10 cellular contexts compared by ENCODE assay signal in the genomic region with DNA sequence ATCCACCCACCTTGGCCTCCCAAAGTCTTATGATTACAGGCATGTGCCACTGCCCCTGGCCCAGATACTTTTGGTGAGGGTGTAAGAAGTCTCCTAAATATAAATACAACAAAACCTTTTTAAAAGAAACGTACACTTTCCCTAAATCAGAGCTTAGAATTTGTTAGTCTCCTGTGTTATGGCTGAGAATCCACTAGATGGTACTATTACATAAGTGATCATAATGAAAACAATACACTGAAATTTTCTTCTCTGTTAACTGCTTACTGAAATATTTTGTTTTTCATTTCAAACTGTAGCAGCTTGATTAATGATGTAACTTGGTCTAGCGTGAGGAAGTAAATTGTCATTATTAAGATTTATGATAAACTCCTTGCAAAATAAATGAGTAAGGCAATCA.
DNase-seq lines count a peak whose midpoint lies in the region; ATAC-seq, FAIRE-seq and TF ChIP-seq lines count a peak whose summit lies in the region.
"Had no signal": no experiment of that assay in that cellular context is flagged by ENCODE, and none has a peak within 500 bp of the region (broad histone marks: within the 10 kb centered on the region; RNA-seq: fewer than 3 reads in every experiment).

No MANE protein-coding gene starts in this region.

- CTCF ChIA-PET in GM12878 (lab: Yijun Ruan, JAX): interaction anchor here (0.6 to 1.9 kb wide), 15 partner anchors 26 to 1755 kb away, joined by 3 to 11 read pairs (median 3); no protein-coding TSS in a partner anchor

- DNase-seq in DMS53 treated with DMSO at 0.1 percent for 48 hours (lab: John Stamatoyannopoulos, UW; ENCODE audit: unreplicated experiment) (peak; percentile 2), HTR-8/SVneo (ENCODE audit: insufficient read length, low spot score) (peak; percentile 18), GM12878 (ENCODE audit: low read depth, low spot score) (no peak), lung microvascular endothelial cell (ENCODE audit: low read depth in 2 of 2) (peak; percentile 41 to 55), GM19239 (ENCODE audit: insufficient read length, low spot score) (no peak)
- no peak for DNase-seq in effector CD8-positive, alpha-beta T cell (lab: John Stamatoyannopoulos, UW)

- no peak for TF ChIP-seq POLR2A in GM12878 (IDR thresholded peaks at IDR 0.05; ENCODE audit: low read depth, low read length)

- FAIRE-seq in HTR-8/SVneo (lab: Jason Lieb, UNC) (no peak), GM12878 (lab: Jason Lieb, UNC) (no peak), GM19239 (lab: Jason Lieb, UNC) (no peak)

- TF ChIP-seq CTCF in GM12878 (IDR thresholded peaks at IDR 0.05 in 2 of 3, conservative IDR thresholded peaks at IDR 0.05 in 1 of 3; ENCODE audit: control insufficient read depth in 2 of 3, extremely low read depth in 1 of 3, insufficient read depth in 1 of 3, low read depth in 3 of 3, low read length in 3 of 3): peak in 2 of 3 experiments; percentile 18 to 44; a peak in 4 of 6 replicates

- in situ Hi-C loops in GM12878 (cut with MboI): no loop called here

- no peak overlapping the region for H2AFZ ChIP-seq in GM12878 (ENCODE audit: control insufficient read depth, low read depth, low read length)

- POLR2A ChIA-PET in GM12878 (lab: Charles Lee): no interaction called here

- intact Hi-C loops in GM12878 (cut with micrococcal nuclease; ENCODE audit: unreplicated experiment): loop anchor here (1.0 to 10.0 kb wide), 4 partner anchors 421 to 1736 kb away; no protein-coding TSS in a partner anchor

- 0% methylated on average over 2 of the region's 2 CpGs for WGBS in GM12878 (ENCODE audit: insufficient coverage, insufficient replicate concordance, low lambda C conversion rate, missing lambda C conversion rate)

- H3K4me2 ChIP-seq in GM12878 (ENCODE audit: control insufficient read depth, insufficient read depth): no peak overlapping the region

- peak; percentile 51 for ATAC-seq in GM12878
- no peak for ATAC-seq in HG03196 (IDR thresholded peaks at IDR 0.05; ENCODE audit: unreplicated experiment)
- no peak for ATAC-seq in esophagus mucosa
- ATAC-seq: sciatic nerve had no signal

- no TSS peak for BruUV-seq in GM12878 (replicated peaks; lab: Mats Ljungman, UMichigan)

- no peaks in the 10 kb centered on the region for H4K20me1 ChIP-seq in GM12878 (ENCODE audit: control insufficient read depth, insufficient read depth)

- RAD21 ChIA-PET in GM12878 (lab: Charles Lee; ENCODE audit: unreplicated experiment): interaction anchor here (0.7 to 1.9 kb wide), 5 partner anchors 32 to 1755 kb away, joined by 3 to 10 read pairs (median 4); no protein-coding TSS in a partner anchor

- TF ChIP-seq EP300 in GM12878 (IDR thresholded peaks at IDR 0.05; ENCODE audit: borderline replicate concordance in 1 of 2, control insufficient read depth in 1 of 2, low read depth in 2 of 2, low read length in 2 of 2): no peak

- TF ChIP-seq RAD21 in GM12878 (IDR thresholded peaks at IDR 0.05; ENCODE audit: insufficient read depth, low read depth, low read length): peak; percentile 57; the same call in 1 of the 2 replicates

- no peaks in the 10 kb centered on the region for H3K79me2 ChIP-seq in GM12878 (ENCODE audit: control insufficient read depth, insufficient read depth, low read length)

- H3K36me3 ChIP-seq in GM12878 (ENCODE audit: control insufficient read depth in 2 of 2, insufficient read depth in 2 of 2, low read length in 1 of 2): no peaks in the 10 kb centered on the region
- H3K36me3 ChIP-seq: vagina had no signal

- SMC1A ChIA-PET in GM12878 (lab: Charles Lee; ENCODE audit: uncharacterized antibody, unreplicated experiment): interaction anchor here (1.2 to 2.3 kb wide), 3 partner anchors 10 to 1737 kb away, joined by 3 to 10 read pairs (median 4); no protein-coding TSS in a partner anchor

- no peak overlapping the region for H3K4me3 ChIP-seq in GM12878
- H3K4me3 ChIP-seq: vagina had no signal

- no peaks in the 10 kb centered on the region for H3K4me1 ChIP-seq in GM12878 (ENCODE audit: control insufficient read depth, insufficient read depth, low read length)
- H3K4me1 ChIP-seq: vagina had no signal

- H3K9ac ChIP-seq in GM12878 (ENCODE audit: control insufficient read depth, insufficient read depth, low read length): no peak overlapping the region

- no peaks in the 10 kb centered on the region; a peak in 1 of 4 replicates for H3K27me3 ChIP-seq in GM12878 (replicated peaks in 1 of 2; ENCODE audit: control insufficient read depth in 2 of 2, insufficient read depth in 2 of 2, low read length in 1 of 2)
- H3K27me3 ChIP-seq: vagina had no signal

- no peak overlapping the region for H3K27ac ChIP-seq in GM12878 (ENCODE audit: control insufficient read depth, insufficient read depth)
- H3K27ac ChIP-seq: vagina had no signal

- H3K9me3 ChIP-seq in GM12878 (replicated peaks; ENCODE audit: control insufficient read depth, insufficient read depth, low read length): no peaks in the 10 kb centered on the region
- H3K9me3 ChIP-seq: vagina had no signal

TF ChIP-seq in GM12878, 131 proteins besides CTCF, POLR2A, EP300 and RAD21:
- TF ChIP-seq DPF2 (IDR thresholded peaks at IDR 0.05) (no peak), JUND (IDR thresholded peaks at IDR 0.05; ENCODE audit: low read depth, low read length) (no peak), ZBED1 (IDR thresholded peaks at IDR 0.05; ENCODE audit: borderline replicate concordance) (no peak), RBBP5 (conservative IDR thresholded peaks at IDR 0.05) (no peak), MTA2 (IDR thresholded peaks at IDR 0.05; ENCODE audit: low read depth) (no peak), SMC3 (IDR thresholded peaks at IDR 0.05; ENCODE audit: borderline replicate concordance, low read length) (peak; percentile 38; the same call in 1 of the 2 replicates)
TF ChIP-seq in GM12878: peak in this region for 1.

Comparison
In these comparisons a context has a peak if more than half of its experiments do, and no peak if none do; other contexts are left out.
1. DNase-seq: peak in DMS53 treated with DMSO at 0.1 percent for 48 hours (single experiment), HTR-8/SVneo (single experiment) and lung microvascular endothelial cell (2 of 2); none in GM12878 (single experiment), effector CD8-positive, alpha-beta T cell (single experiment) and GM19239 (single experiment).